1 cellular context compared by ENCODE assay signal in the genomic region with DNA sequence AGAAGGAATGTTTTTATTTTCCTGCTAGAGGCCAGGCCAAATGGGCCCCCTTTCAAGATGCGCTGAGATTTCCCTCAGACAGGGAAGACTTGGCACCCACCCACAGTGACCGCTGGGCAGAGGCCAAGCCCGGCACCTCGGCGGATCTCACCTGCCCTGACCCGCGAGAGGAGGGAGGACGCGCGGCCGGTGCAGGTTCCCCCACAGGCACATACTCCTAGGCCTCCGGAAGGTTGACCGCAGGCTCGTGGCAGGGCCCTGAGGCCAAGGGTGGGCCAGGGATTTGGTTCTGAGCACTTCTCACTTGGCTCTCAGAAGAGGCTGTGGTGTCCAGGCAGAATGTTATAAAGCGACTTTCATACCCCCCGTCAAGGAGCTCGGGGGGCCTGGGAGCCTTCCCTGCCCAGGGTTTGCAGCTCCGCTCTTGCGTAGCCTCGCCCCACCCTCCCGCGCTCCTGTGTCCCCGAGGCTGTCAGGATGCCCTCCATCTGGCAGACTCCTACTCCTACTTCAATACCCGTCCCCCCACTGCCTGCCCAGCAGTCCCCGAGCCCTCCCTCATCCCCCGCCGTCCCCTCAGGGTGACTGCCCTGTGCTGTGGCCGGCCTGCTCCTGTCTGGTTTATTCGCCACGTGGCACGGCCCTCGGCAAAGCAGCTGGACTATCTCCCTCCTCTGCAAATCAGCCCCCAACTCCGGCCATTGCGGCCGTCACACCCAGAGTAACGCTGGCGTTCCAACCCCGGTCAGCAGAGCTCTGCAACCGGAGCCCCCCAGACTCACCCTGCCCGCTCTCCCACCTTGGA.
TF ChIP-seq lines count a peak whose summit lies in the region.

No MANE protein-coding gene starts in this region.

TF ChIP-seq in H1, 55 proteins besides CTCF, POLR2A, EP300 and RAD21:
- TF ChIP-seq TAF7 (optimal IDR thresholded peaks at IDR 0.05; ENCODE audit: borderline replicate concordance, low read depth, low read length), result no peak
- TF ChIP-seq, protein P1, sequence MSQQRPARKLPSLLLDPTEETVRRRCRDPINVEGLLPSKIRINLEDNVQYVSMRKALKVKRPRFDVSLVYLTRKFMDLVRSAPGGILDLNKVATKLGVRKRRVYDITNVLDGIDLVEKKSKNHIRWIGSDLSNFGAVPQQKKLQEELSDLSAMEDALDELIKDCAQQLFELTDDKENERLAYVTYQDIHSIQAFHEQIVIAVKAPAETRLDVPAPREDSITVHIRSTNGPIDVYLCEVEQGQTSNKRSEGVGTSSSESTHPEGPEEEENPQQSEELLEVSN (IDR thresholded peaks at IDR 0.05), result no peak
- no peak for TF ChIP-seq SP2 (IDR thresholded peaks at IDR 0.05; ENCODE audit: low read length)
- no peak for TF ChIP-seq SP1 (IDR thresholded peaks at IDR 0.05; ENCODE audit: low read depth, low read length)
- TF ChIP-seq RFX5 (IDR thresholded peaks at IDR 0.05; ENCODE audit: borderline replicate concordance, low read depth, low read length), result no peak
